Comparison of ENCODE assay signal across 1 cellular context in the genomic region with DNA sequence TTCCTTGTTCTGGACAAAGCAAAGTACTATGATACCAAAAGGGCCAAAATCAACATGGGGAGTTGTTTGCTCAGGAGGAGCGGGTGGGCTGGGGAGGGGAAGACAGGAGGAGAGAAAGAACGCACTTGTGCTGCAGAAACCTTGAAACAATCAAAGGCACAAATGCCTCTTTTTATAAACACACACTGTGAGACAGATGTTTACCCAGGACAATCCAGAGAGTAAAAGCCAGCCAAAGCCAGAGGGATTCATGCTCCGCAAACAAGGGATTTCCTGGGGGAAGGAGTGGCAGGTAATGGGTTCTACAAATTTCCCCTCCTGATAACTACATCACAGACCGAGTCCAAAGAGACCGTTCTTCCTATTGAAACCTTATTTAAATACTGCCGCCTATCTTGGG.
TF ChIP-seq lines count a peak whose summit lies in the region.

No MANE protein-coding gene starts in this region.

TF ChIP-seq in HepG2, 621 proteins besides CTCF, POLR2A, EP300 and RAD21 (continued from another document and continues in another):
- TF ChIP-seq, protein P1, sequence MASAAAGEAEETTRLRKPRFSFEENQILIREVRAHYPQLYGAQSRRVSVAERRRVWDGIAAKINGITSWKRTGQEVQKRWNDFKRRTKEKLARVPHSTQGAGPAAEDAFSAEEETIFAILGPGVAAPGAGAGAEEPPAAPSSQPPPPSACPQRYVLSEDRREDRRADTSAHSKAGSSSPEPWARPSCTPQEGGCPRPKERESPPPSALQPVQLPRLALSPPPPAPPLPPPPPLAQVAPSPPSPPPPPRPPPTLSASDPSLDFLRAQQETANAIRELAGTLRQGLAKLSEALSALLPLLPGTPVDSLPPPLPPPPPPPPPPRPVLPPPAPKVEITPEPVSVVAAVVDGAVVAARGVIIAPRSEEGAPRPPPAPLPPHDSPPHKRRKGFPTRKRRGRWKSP (CRISPR knock-in tag; IDR thresholded peaks at IDR 0.05) = no peak
- TF ChIP-seq SRF (IDR thresholded peaks at IDR 0.05; ENCODE audit: low read depth, low read length) (no peak), ZNF546 (CRISPR knock-in tag; conservative IDR thresholded peaks at IDR 0.05) (no peak), ZNF24 (IDR thresholded peaks at IDR 0.05) (no peak), ZNF225 (CRISPR knock-in tag; IDR thresholded peaks at IDR 0.05) (no peak), ZNF180 (CRISPR knock-in tag; IDR thresholded peaks at IDR 0.05; ENCODE audit: borderline replicate concordance, low read depth) (no peak), PITX1 (CRISPR knock-in tag; IDR thresholded peaks at IDR 0.05) (peak; percentile 95), CBX2 (IDR thresholded peaks at IDR 0.05; ENCODE audit: low read depth, low read length) (no peak), CBX2 (CRISPR knock-in tag; IDR thresholded peaks at IDR 0.05; ENCODE audit: low read depth) (no peak), SOX6 (IDR thresholded peaks at IDR 0.05) (no peak), SOX6 (CRISPR knock-in tag; IDR thresholded peaks at IDR 0.05) (peak; percentile 94), ZFP1 (CRISPR knock-in tag; IDR thresholded peaks at IDR 0.05) (no peak), ZSCAN12 (CRISPR knock-in tag; IDR thresholded peaks at IDR 0.05) (no peak), KMT2A (CRISPR knock-in tag; IDR thresholded peaks at IDR 0.05) (no peak), NCOA5 (CRISPR knock-in tag; IDR thresholded peaks at IDR 0.05) (no peak), ZNF747 (CRISPR knock-in tag; IDR thresholded peaks at IDR 0.05; ENCODE audit: borderline replicate concordance) (no peak), GZF1 (CRISPR knock-in tag; IDR thresholded peaks at IDR 0.05) (no peak), ZSCAN22 (CRISPR knock-in tag; IDR thresholded peaks at IDR 0.05) (no peak), SIX4 (CRISPR knock-in tag; IDR thresholded peaks at IDR 0.05) (0 out of 2 replicates have a peak, but pooled peaks have one; percentile 57), ZNF567 (CRISPR knock-in tag; IDR thresholded peaks at IDR 0.05; ENCODE audit: borderline replicate concordance) (no peak), ZNF496 (CRISPR knock-in tag; IDR thresholded peaks at IDR 0.05; ENCODE audit: insufficient replicate concordance) (no peak), NFKBIZ (CRISPR knock-in tag; IDR thresholded peaks at IDR 0.05) (peak; percentile 71; the same call in 1 of the 2 replicates), HNF4G (IDR thresholded peaks at IDR 0.05; ENCODE audit: borderline replicate concordance, low read depth, low read length) (0 out of 2 replicates have a peak, but pooled peaks have one; percentile 15), HNF4G (CRISPR knock-in tag; IDR thresholded peaks at IDR 0.05; ENCODE audit: borderline replicate concordance, low read depth) (no peak), DNMT1 (CRISPR knock-in tag; IDR thresholded peaks at IDR 0.05) (no peak), REL (CRISPR knock-in tag; conservative IDR thresholded peaks at IDR 0.05) (no peak), CC2D1A (CRISPR knock-in tag; IDR thresholded peaks at IDR 0.05) (no peak), STAT5B (CRISPR knock-in tag; IDR thresholded peaks at IDR 0.05) (no peak), ZNF44 (CRISPR knock-in tag; IDR thresholded peaks at IDR 0.05) (no peak), ISL2 (CRISPR knock-in tag; IDR thresholded peaks at IDR 0.05) (peak; percentile 87), ZNF749 (CRISPR knock-in tag; IDR thresholded peaks at IDR 0.05; ENCODE audit: borderline replicate concordance) (0 out of 2 replicates have a peak, but pooled peaks have one; percentile 26), ZFX (CRISPR knock-in tag; IDR thresholded peaks at IDR 0.05; ENCODE audit: low read depth) (no peak), GABPA (IDR thresholded peaks at IDR 0.05; ENCODE audit: low read depth, low read length) (no peak), GABPA (CRISPR knock-in tag; IDR thresholded peaks at IDR 0.05; ENCODE audit: low read depth) (no peak), GPN1 (CRISPR knock-in tag; IDR thresholded peaks at IDR 0.05; ENCODE audit: borderline replicate concordance) (no peak), ZNF629 (CRISPR knock-in tag; conservative IDR thresholded peaks at IDR 0.05) (0 out of 2 replicates have a peak, but pooled peaks have one; percentile 13), ATF7 (IDR thresholded peaks at IDR 0.05) (no peak), ATF7 (CRISPR knock-in tag; IDR thresholded peaks at IDR 0.05) (no peak), TSC22D2 (CRISPR knock-in tag; IDR thresholded peaks at IDR 0.05; ENCODE audit: borderline replicate concordance) (no peak), ZNF10 (CRISPR knock-in tag; IDR thresholded peaks at IDR 0.05; ENCODE audit: borderline replicate concordance, low read depth) (no peak), ZSCAN31 (CRISPR knock-in tag; IDR thresholded peaks at IDR 0.05; ENCODE audit: low read depth) (no peak), ZNF644 (CRISPR knock-in tag; IDR thresholded peaks at IDR 0.05; ENCODE audit: low read depth) (no peak), ZNF468 (CRISPR knock-in tag; IDR thresholded peaks at IDR 0.05) (no peak), BORCS8-MEF2B (CRISPR knock-in tag; IDR thresholded peaks at IDR 0.05) (no peak), ATRX (CRISPR knock-in tag; IDR thresholded peaks at IDR 0.05; ENCODE audit: borderline replicate concordance) (no peak), JUND (CRISPR knock-in tag; IDR thresholded peaks at IDR 0.05) (no peak), SMAD9 (CRISPR knock-in tag; IDR thresholded peaks at IDR 0.05) (no peak), ZIK1 (CRISPR knock-in tag; IDR thresholded peaks at IDR 0.05; ENCODE audit: borderline replicate concordance, low read depth) (no peak), HCFC1 (IDR thresholded peaks at IDR 0.05; ENCODE audit: low read depth, low read length) (no peak), TCF12 (IDR thresholded peaks at IDR 0.05) (no peak), TCF12 (CRISPR knock-in tag; IDR thresholded peaks at IDR 0.05) (no peak), ZNF556 (CRISPR knock-in tag; IDR thresholded peaks at IDR 0.05; ENCODE audit: borderline replicate concordance) (no peak), RFX3 (CRISPR knock-in tag; IDR thresholded peaks at IDR 0.05) (no peak), ZMYM4 (CRISPR knock-in tag; IDR thresholded peaks at IDR 0.05) (no peak)
- TF ChIP-seq, protein P2, sequence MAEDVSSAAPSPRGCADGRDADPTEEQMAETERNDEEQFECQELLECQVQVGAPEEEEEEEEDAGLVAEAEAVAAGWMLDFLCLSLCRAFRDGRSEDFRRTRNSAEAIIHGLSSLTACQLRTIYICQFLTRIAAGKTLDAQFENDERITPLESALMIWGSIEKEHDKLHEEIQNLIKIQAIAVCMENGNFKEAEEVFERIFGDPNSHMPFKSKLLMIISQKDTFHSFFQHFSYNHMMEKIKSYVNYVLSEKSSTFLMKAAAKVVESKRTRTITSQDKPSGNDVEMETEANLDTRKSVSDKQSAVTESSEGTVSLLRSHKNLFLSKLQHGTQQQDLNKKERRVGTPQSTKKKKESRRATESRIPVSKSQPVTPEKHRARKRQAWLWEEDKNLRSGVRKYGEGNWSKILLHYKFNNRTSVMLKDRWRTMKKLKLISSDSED (CRISPR knock-in tag; IDR thresholded peaks at IDR 0.05) = no peak
- TF ChIP-seq, protein P3, sequence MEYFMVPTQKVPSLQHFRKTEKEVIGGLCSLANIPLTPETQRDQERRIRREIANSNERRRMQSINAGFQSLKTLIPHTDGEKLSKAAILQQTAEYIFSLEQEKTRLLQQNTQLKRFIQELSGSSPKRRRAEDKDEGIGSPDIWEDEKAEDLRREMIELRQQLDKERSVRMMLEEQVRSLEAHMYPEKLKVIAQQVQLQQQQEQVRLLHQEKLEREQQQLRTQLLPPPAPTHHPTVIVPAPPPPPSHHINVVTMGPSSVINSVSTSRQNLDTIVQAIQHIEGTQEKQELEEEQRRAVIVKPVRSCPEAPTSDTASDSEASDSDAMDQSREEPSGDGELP (IDR thresholded peaks at IDR 0.05; ENCODE audit: borderline replicate concordance, low read depth) = peak; percentile 16; the same call in 1 of the 2 replicates
- TF ChIP-seq, protein P4, sequence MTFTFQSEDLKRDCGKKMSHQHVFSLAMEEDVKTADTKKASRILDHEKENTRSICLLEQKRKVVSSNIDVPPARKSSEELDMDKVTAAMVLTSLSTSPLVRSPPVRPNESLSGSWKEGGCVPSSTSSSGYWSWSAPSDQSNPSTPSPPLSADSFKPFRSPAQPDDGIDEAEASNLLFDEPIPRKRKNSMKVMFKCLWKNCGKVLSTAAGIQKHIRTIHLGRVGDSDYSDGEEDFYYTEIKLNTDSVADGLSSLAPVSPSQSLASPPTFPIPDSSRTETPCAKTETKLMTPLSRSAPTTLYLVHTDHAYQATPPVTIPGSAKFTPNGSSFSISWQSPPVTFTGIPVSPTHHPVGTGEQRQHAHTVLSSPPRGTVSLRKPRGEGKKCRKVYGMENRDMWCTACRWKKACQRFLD (CRISPR knock-in tag; IDR thresholded peaks at IDR 0.05; ENCODE audit: borderline replicate concordance) = no peak
- TF ChIP-seq, protein P5, sequence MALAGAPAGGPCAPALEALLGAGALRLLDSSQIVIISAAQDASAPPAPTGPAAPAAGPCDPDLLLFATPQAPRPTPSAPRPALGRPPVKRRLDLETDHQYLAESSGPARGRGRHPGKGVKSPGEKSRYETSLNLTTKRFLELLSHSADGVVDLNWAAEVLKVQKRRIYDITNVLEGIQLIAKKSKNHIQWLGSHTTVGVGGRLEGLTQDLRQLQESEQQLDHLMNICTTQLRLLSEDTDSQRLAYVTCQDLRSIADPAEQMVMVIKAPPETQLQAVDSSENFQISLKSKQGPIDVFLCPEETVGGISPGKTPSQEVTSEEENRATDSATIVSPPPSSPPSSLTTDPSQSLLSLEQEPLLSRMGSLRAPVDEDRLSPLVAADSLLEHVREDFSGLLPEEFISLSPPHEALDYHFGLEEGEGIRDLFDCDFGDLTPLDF (CRISPR knock-in tag; IDR thresholded peaks at IDR 0.05) = no peak
- TF ChIP-seq, protein P6, sequence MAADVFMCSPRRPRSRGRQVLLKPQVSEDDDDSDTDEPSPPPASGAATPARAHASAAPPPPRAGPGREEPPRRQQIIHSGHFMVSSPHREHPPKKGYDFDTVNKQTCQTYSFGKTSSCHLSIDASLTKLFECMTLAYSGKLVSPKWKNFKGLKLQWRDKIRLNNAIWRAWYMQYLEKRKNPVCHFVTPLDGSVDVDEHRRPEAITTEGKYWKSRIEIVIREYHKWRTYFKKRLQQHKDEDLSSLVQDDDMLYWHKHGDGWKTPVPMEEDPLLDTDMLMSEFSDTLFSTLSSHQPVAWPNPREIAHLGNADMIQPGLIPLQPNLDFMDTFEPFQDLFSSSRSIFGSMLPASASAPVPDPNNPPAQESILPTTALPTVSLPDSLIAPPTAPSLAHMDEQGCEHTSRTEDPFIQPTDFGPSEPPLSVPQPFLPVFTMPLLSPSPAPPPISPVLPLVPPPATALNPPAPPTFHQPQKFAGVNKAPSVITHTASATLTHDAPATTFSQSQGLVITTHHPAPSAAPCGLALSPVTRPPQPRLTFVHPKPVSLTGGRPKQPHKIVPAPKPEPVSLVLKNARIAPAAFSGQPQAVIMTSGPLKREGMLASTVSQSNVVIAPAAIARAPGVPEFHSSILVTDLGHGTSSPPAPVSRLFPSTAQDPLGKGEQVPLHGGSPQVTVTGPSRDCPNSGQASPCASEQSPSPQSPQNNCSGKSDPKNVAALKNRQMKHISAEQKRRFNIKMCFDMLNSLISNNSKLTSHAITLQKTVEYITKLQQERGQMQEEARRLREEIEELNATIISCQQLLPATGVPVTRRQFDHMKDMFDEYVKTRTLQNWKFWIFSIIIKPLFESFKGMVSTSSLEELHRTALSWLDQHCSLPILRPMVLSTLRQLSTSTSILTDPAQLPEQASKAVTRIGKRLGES (CRISPR knock-in tag; IDR thresholded peaks at IDR 0.05; ENCODE audit: borderline replicate concordance) = no peak
- TF ChIP-seq, protein P7, sequence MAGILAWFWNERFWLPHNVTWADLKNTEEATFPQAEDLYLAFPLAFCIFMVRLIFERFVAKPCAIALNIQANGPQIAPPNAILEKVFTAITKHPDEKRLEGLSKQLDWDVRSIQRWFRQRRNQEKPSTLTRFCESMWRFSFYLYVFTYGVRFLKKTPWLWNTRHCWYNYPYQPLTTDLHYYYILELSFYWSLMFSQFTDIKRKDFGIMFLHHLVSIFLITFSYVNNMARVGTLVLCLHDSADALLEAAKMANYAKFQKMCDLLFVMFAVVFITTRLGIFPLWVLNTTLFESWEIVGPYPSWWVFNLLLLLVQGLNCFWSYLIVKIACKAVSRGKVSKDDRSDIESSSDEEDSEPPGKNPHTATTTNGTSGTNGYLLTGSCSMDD (CRISPR knock-in tag; IDR thresholded peaks at IDR 0.05) = no peak
- TF ChIP-seq, protein P8, sequence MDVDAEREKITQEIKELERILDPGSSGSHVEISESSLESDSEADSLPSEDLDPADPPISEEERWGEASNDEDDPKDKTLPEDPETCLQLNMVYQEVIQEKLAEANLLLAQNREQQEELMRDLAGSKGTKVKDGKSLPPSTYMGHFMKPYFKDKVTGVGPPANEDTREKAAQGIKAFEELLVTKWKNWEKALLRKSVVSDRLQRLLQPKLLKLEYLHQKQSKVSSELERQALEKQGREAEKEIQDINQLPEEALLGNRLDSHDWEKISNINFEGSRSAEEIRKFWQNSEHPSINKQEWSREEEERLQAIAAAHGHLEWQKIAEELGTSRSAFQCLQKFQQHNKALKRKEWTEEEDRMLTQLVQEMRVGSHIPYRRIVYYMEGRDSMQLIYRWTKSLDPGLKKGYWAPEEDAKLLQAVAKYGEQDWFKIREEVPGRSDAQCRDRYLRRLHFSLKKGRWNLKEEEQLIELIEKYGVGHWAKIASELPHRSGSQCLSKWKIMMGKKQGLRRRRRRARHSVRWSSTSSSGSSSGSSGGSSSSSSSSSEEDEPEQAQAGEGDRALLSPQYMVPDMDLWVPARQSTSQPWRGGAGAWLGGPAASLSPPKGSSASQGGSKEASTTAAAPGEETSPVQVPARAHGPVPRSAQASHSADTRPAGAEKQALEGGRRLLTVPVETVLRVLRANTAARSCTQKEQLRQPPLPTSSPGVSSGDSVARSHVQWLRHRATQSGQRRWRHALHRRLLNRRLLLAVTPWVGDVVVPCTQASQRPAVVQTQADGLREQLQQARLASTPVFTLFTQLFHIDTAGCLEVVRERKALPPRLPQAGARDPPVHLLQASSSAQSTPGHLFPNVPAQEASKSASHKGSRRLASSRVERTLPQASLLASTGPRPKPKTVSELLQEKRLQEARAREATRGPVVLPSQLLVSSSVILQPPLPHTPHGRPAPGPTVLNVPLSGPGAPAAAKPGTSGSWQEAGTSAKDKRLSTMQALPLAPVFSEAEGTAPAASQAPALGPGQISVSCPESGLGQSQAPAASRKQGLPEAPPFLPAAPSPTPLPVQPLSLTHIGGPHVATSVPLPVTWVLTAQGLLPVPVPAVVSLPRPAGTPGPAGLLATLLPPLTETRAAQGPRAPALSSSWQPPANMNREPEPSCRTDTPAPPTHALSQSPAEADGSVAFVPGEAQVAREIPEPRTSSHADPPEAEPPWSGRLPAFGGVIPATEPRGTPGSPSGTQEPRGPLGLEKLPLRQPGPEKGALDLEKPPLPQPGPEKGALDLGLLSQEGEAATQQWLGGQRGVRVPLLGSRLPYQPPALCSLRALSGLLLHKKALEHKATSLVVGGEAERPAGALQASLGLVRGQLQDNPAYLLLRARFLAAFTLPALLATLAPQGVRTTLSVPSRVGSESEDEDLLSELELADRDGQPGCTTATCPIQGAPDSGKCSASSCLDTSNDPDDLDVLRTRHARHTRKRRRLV (CRISPR knock-in tag; IDR thresholded peaks at IDR 0.05) = no peak
